Comparison of ENCODE assay signal across 8 cellular contexts in genomic region chr11:45917286-45917622, GRCh38. TPM values are rescaled to one million over a fixed set of nuclear protein-coding genes. Genes with fewer than 3 reads are reported as not detected.
DNase-seq lines count a peak whose midpoint lies in the region; ATAC-seq, FAIRE-seq and TF ChIP-seq lines count a peak whose summit lies in the region.

No MANE protein-coding gene starts in this region.

- H3K4me3 ChIP-seq in GM23338 (peak overlapping the region; percentile 95), kidney (ENCODE audit: low read length in 2 of 2) (peak overlapping the region; percentile 79 to 98), thymus (ENCODE audit: low read length) (peak overlapping the region; percentile 88)

- H3K4me1 Mint-ChIP-seq in GM23338 = peaks cover 27% of the 10 kb centered on the region

- H3K9ac ChIP-seq in kidney (ENCODE audit: low read length in 2 of 2) = peak overlapping the region; percentile 65 to 95

- no peaks in the 10 kb centered on the region for H3K9me3 ChIP-seq in kidney (ENCODE audit: control insufficient read depth in 1 of 2, low read length in 2 of 2)
- no peaks in the 10 kb centered on the region for H3K9me3 ChIP-seq in thymus (ENCODE audit: control insufficient read depth)

- no peaks in the 10 kb centered on the region for H3K9me3 Mint-ChIP-seq in GM23338
- no peaks in the 10 kb centered on the region for H3K9me3 Mint-ChIP-seq in activated naive CD4-positive, alpha-beta T cell treated with anti-CD3 and anti-CD28 coated beads, Interleukin-2, amount 50 U/mL, for 72 hours

- peaks cover 8% of the 10 kb centered on the region for H3K79me2 ChIP-seq in GM23338 (replicated peaks; ENCODE audit: insufficient read depth)

- intact Hi-C loops in kidney (cut with DNase I) = no loop called here

- H3K36me3 ChIP-seq in GM23338 (ENCODE audit: insufficient read depth) (no peaks in the 10 kb centered on the region), kidney (ENCODE audit: control insufficient read depth in 1 of 2, insufficient read depth in 2 of 2, low read length in 2 of 2) (peaks cover 10 to 28% of the 10 kb centered on the region in 2 donors), thymus (ENCODE audit: control insufficient read depth, insufficient read depth) (peaks cover 35% of the 10 kb centered on the region)

- H4K20me1 ChIP-seq in GM23338 (replicated peaks; ENCODE audit: insufficient read depth) = no peaks in the 10 kb centered on the region; the same call in none of the 2 replicates

- H3F3A ChIP-seq in GM23338 (replicated peaks; ENCODE audit: low read depth) = peaks cover 23% of the 10 kb centered on the region

- H3K9me2 ChIP-seq in GM23338 (ENCODE audit: insufficient read depth) = no peaks in the 10 kb centered on the region

- H3K4me1 ChIP-seq in GM23338 (ENCODE audit: insufficient read depth) = peaks cover 32% of the 10 kb centered on the region
- H3K4me1 ChIP-seq in kidney (ENCODE audit: control insufficient read depth in 1 of 2, insufficient read depth in 1 of 2, low read depth in 1 of 2, low read length in 2 of 2) = peaks cover 3 to 28% of the 10 kb centered on the region in 2 donors
- peaks cover 9% of the 10 kb centered on the region for H3K4me1 ChIP-seq in thymus (ENCODE audit: control insufficient read depth, insufficient read depth, low read length)

- H3K27ac Mint-ChIP-seq in GM23338 = no peak overlapping the region; the same call in 1 of the 2 replicates
- peak overlapping the region; percentile 95 to 99 for H3K27ac Mint-ChIP-seq in activated naive CD4-positive, alpha-beta T cell treated with anti-CD3 and anti-CD28 coated beads, Interleukin-2, amount 50 U/mL, for 72 hours

- H2AFZ ChIP-seq in GM23338 = peak overlapping the region; percentile 16; the same call in 1 of the 2 replicates

- peak overlapping the region; percentile 96 for H3K4me3 Mint-ChIP-seq in GM23338

- no peak for FAIRE-seq in kidney (lab: Jason Lieb, UNC)

- no peak for DNase-seq in GM23338 (ENCODE audit: low spot score)
- no peak for DNase-seq in activated naive CD4-positive, alpha-beta T cell treated with anti-CD3 and anti-CD28 coated beads, Interleukin-2, amount 50 U/mL, for 72 hours (ENCODE audit: low spot score in 2 of 2)
- DNase-seq in kidney = peak; percentile 83
- no peak for DNase-seq in LoVo (ENCODE audit: low spot score)
- no peak for DNase-seq in NCI-H510A (lab: John Stamatoyannopoulos, UW)

- H3K4me2 ChIP-seq in GM23338 = peak overlapping the region; percentile 93

- peaks cover 3% of the 10 kb centered on the region; the same call in 1 of the 3 replicates for H3K36me3 Mint-ChIP-seq in GM23338 (ENCODE audit: low read depth)
- H3K36me3 Mint-ChIP-seq in activated naive CD4-positive, alpha-beta T cell treated with anti-CD3 and anti-CD28 coated beads, Interleukin-2, amount 50 U/mL, for 72 hours = no peaks in the 10 kb centered on the region

- WGBS in thymus = 7% methylated on average over 16 of the region's 16 CpGs

- no peak for TF ChIP-seq CTCF in 22Rv1 (IDR thresholded peaks at IDR 0.05)
- no peak for TF ChIP-seq CTCF in GM23338 (conservative IDR thresholded peaks at IDR 0.05; ENCODE audit: low read depth in 2 of 2)
- no peak for TF ChIP-seq CTCF in kidney (IDR thresholded peaks at IDR 0.05; ENCODE audit: borderline replicate concordance, extremely low read depth, insufficient read depth)

- peak overlapping the region; percentile 90 for H3K27ac ChIP-seq in 22Rv1
- H3K27ac ChIP-seq in GM23338 (ENCODE audit: low read depth) = peak overlapping the region; percentile 73
- peak overlapping the region; percentile 79 to 87 for H3K27ac ChIP-seq in kidney (ENCODE audit: low read depth in 2 of 2, low read length in 2 of 2)
- H3K27ac ChIP-seq in thymus (ENCODE audit: low read depth) = peak overlapping the region; percentile 98

- ATAC-seq in GM23338 = no peak
- no peak for ATAC-seq in activated naive CD4-positive, alpha-beta T cell treated with anti-CD3 and anti-CD28 coated beads, Interleukin-2, amount 50 U/mL, for 72 hours
- ATAC-seq in HG02571 (IDR thresholded peaks at IDR 0.05; ENCODE audit: unreplicated experiment) = no peak

- H3K27me3 ChIP-seq in GM23338 (ENCODE audit: insufficient read depth) = peaks cover 9% of the 10 kb centered on the region; the same call in 1 of the 2 replicates
- H3K27me3 ChIP-seq in thymus (ENCODE audit: control insufficient read depth, insufficient read depth) = peaks cover 18% of the 10 kb centered on the region

- H3K27me3 Mint-ChIP-seq in GM23338 (ENCODE audit: insufficient read depth, low read depth, poor library complexity) = peaks cover 32% of the 10 kb centered on the region

TF ChIP-seq in GM23338, 12 proteins besides CTCF, POLR2A, EP300 and RAD21 (continues in another document):
- no peak for TF ChIP-seq CREB1 (CRISPR knock-in tag; IDR thresholded peaks at IDR 0.05; ENCODE audit: low read depth)

RNA-seq across cellular contexts. Expression of gene PEX16, which starts 0.4 kb away (rescaled TPM):
- 22.4 and 34.1 TPM in 2 replicates for total RNA-seq in GM23338 (2014; rRNA removed; shearing (Covaris generic))
- 23.3 and 27.6 TPM in 2 replicates for polyA plus RNA-seq in GM23338 (2016; fragmentation: Nextera tagmentation; extraction: Ambion mirVana)
- 10 to 100 TPM; 33.9 to 39.4 TPM for total RNA-seq in activated naive CD4-positive, alpha-beta T cell treated with anti-CD3 and anti-CD28 coated beads, Interleukin-2, amount 50 U/mL, for 72 hours
- 38.4 TPM for total RNA-seq in kidney
- 46.0 TPM for polyA plus RNA-seq in kidney (ENCODE audit: insufficient read depth, low read depth, low replicate concordance)
- polyA plus RNA-seq in thymus = 46.0 TPM

RNA-seq across cellular contexts. Expression of gene LARGE2, which starts 5.2 kb away (rescaled TPM):
- 74.5 and 107 TPM in 2 replicates for total RNA-seq in GM23338 (2014; rRNA removed; shearing (Covaris generic))
- 89.8 and 97.8 TPM in 2 replicates for polyA plus RNA-seq in GM23338 (2016; fragmentation: Nextera tagmentation; extraction: Ambion mirVana)
- total RNA-seq in activated naive CD4-positive, alpha-beta T cell treated with anti-CD3 and anti-CD28 coated beads, Interleukin-2, amount 50 U/mL, for 72 hours = 1 to 10 TPM in 1 of 2 donors, under 1 TPM in 1; 0.62 to 1.1 TPM
- total RNA-seq in kidney = 13.1 TPM
- 29.8 TPM for polyA plus RNA-seq in kidney (ENCODE audit: insufficient read depth, low read depth, low replicate concordance)
- 12.2 TPM for polyA plus RNA-seq in thymus

RNA-seq across cellular contexts. Expression of gene FREY1, which starts 10.2 kb away (rescaled TPM):
- 1.1 TPM in 1 of 2 replicates, not detected in the other for total RNA-seq in GM23338 (2014; rRNA removed; shearing (Covaris generic))
- polyA plus RNA-seq in GM23338 (2016; fragmentation: Nextera tagmentation; extraction: Ambion mirVana) (not detected in 2 replicates), kidney (ENCODE audit: insufficient read depth, low read depth, low replicate concordance) (0.99 TPM), thymus (0.62 TPM)
- total RNA-seq in activated naive CD4-positive, alpha-beta T cell treated with anti-CD3 and anti-CD28 coated beads, Interleukin-2, amount 50 U/mL, for 72 hours = under 1 TPM; 0.64 to 0.91 TPM
- total RNA-seq in kidney = 1.0 TPM

RNA-seq across cellular contexts. Expression of gene MAPK8IP1, which starts 31.8 kb away (rescaled TPM):
- 34.1 and 39.4 TPM in 2 replicates for total RNA-seq in GM23338 (2014; rRNA removed; shearing (Covaris generic))
- polyA plus RNA-seq in GM23338 (2016; fragmentation: Nextera tagmentation; extraction: Ambion mirVana) (5.9 and 6.8 TPM in 2 replicates), kidney (ENCODE audit: insufficient read depth, low read depth, low replicate concordance) (24.8 TPM), thymus (2.1 TPM)
- under 1 TPM; 0.23 to 0.57 TPM for total RNA-seq in activated naive CD4-positive, alpha-beta T cell treated with anti-CD3 and anti-CD28 coated beads, Interleukin-2, amount 50 U/mL, for 72 hours
- 15.7 TPM for total RNA-seq in kidney
